In genomic region chr2:102494570-102494969, GRCh38 we compare ENCODE assay signal across 9 cellular contexts. TPM values are rescaled to one million over a fixed set of nuclear protein-coding genes. Genes with fewer than 3 reads are reported as not detected.
"Had no signal": no experiment of that assay in that cellular context is flagged by ENCODE, and none has a peak within 500 bp of the region (broad histone marks: within the 10 kb centered on the region; RNA-seq: fewer than 3 reads in every experiment).

No MANE protein-coding gene starts in this region.

- H3K4me2 ChIP-seq: KMS-11 had no signal

- H2AFZ ChIP-seq: GM23248 had no signal

- DNase-seq: GM23248, GOT3, H7, HCEC 1CT, KBM-7 had no signal

- H3K9ac ChIP-seq: GM23248, KMS-11 had no signal

- H3K4me3 ChIP-seq: GM23248 had no signal

- FAIRE-seq: HTR-8/SVneo had no signal

- H3K27ac ChIP-seq: GM23248, KMS-11 had no signal

RNA-seq across cellular contexts. Expression of gene SLC9A4, which starts 21.5 kb away (rescaled TPM):
- total RNA-seq: GM23248, H4, H7, HT-29 had no signal
- polyA plus RNA-seq: GM23248 had no signal
